Comparison of ENCODE assay signal across 8 cellular contexts in the genomic region with DNA sequence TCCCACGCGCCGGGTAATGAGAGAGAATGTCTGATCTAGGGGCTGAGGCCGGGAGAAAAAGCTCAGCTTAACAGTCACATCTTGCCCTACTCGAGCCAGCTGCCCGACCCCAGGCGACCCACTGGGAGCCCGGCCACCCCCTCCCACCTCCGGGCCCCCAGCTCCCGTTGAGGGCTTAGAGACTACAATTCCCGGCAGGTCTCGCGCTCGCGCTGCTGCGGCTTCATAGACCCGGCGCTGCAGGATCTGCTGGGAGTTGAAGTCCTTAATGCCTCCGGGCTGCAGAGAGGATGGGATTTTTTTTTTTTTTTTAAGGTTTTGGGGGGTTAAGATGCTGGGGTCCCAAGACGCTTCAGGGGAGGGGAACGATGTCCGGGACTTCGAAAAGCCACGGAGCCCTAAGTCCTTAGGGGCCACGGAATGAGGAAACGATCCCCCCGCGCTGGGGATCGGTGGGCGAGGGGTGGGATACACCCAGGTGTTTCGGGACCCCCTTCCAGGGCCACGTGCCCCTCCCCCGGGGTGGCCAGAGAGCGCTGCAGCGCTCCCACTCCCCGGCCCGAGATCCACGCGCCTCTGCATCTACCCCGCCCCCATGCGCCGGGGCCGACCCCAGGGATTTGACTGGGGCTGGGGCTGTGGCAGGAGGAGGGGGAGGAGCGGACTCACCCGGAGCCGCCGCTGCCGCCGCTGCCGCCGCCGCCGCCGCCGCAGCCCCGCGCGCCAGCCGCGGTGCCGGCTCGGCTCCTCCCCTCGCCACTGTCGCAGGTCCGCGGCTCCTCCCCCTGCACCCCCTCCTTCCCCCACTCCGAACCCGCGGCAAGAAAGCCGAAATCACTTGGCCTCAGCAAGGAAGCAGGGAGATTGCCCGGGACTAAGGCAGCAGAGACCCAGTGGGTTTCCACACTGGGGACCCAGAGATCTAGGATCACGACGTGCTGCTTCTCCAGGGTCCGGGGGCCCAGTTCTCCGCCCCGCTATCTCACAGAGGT. TPM values are rescaled to one million over a fixed set of nuclear protein-coding genes. Genes with fewer than 3 reads are reported as not detected.
DNase-seq lines count a peak whose midpoint lies in the region; ATAC-seq, FAIRE-seq and TF ChIP-seq lines count a peak whose summit lies in the region.

A gene with protein sequence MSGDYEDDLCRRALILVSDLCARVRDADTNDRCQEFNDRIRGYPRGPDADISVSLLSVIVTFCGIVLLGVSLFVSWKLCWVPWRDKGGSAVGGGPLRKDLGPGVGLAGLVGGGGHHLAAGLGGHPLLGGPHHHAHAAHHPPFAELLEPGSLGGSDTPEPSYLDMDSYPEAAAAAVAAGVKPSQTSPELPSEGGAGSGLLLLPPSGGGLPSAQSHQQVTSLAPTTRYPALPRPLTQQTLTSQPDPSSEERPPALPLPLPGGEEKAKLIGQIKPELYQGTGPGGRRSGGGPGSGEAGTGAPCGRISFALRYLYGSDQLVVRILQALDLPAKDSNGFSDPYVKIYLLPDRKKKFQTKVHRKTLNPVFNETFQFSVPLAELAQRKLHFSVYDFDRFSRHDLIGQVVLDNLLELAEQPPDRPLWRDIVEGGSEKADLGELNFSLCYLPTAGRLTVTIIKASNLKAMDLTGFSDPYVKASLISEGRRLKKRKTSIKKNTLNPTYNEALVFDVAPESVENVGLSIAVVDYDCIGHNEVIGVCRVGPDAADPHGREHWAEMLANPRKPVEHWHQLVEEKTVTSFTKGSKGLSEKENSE (minus strand): TSS at position 761 of the 992 bp plus-strand sequence. CDS start 2,470 bp downstream, outside the sequence.

- no peak for FAIRE-seq in kidney (lab: Jason Lieb, UNC)
- no peak for FAIRE-seq in small intestine (lab: Jason Lieb, UNC)

- H3K27ac ChIP-seq in kidney (ENCODE audit: low read depth in 2 of 2, low read length in 2 of 2) (no peak within 1 kb of the TSS), small intestine (ENCODE audit: low read depth in 1 of 2, low read length in 1 of 2) (no peak within 1 kb of the TSS)

- DNase-seq in NCI-H2196 (lab: John Stamatoyannopoulos, UW; ENCODE audit: unreplicated experiment) (peak; percentile 43), NCI-H2196 treated with DMSO at 0.1 percent for 48 hours (lab: John Stamatoyannopoulos, UW; ENCODE audit: unreplicated experiment) (no peak), RPMI8226 (peak; percentile 47), kidney (peak; percentile 83), small intestine (no peak)
- peak; percentile 17 to 23 for DNase-seq in stimulated activated CD4-positive, alpha-beta T cell treated with anti-CD3 and anti-CD28 coated beads, Interleukin-2, amount 100 ng/mL, for 48 hours

- no peak for ATAC-seq in GM18858 (IDR thresholded peaks at IDR 0.05; ENCODE audit: unreplicated experiment)

- 4 to 11% (median 9%) methylated on average over 36 to 76 of the region's 76 CpGs for WGBS in small intestine, 3 donors

- H3K4me1 ChIP-seq in kidney (ENCODE audit: control insufficient read depth in 1 of 2, insufficient read depth in 1 of 2, low read depth in 1 of 2, low read length in 2 of 2) (no peaks in the 10 kb centered on the region), small intestine (ENCODE audit: control insufficient read depth in 2 of 2, insufficient read depth in 1 of 2, low read depth in 1 of 2, low read length in 1 of 2) (no peaks in the 10 kb centered on the region)

- peaks cover 17% of the 10 kb centered on the region for H3K4me1 Mint-ChIP-seq in brain

- H3K36me3 ChIP-seq in kidney (ENCODE audit: control insufficient read depth in 1 of 2, insufficient read depth in 2 of 2, low read length in 2 of 2) (no peaks in the 10 kb centered on the region), small intestine (ENCODE audit: control insufficient read depth in 2 of 2, insufficient read depth in 2 of 2, low read length in 2 of 2) (no peaks in the 10 kb centered on the region)

- peaks cover 6 to 73% (median 15%) of the 10 kb centered on the region in 5 experiments for H3K9me3 Mint-ChIP-seq in brain

- H3K36me3 Mint-ChIP-seq in brain: peaks cover 30% of the 10 kb centered on the region

- peak within 1 kb of the TSS in 3 of 5 experiments; percentile 85 to 91 (median 85) for H3K4me3 Mint-ChIP-seq in brain

- H3K27me3 ChIP-seq in small intestine (ENCODE audit: control insufficient read depth in 2 of 2, insufficient read depth in 2 of 2, low read length in 2 of 2): peaks cover 0 to 27% of the 10 kb centered on the region in 2 donors

- peaks cover 0 to 10% of the 10 kb centered on the region in 2 donors for H3K9me3 ChIP-seq in kidney (ENCODE audit: control insufficient read depth in 1 of 2, low read length in 2 of 2)
- H3K9me3 ChIP-seq in small intestine (ENCODE audit: control insufficient read depth, low read depth): no peaks in the 10 kb centered on the region

- TF ChIP-seq CTCF in brain (conservative IDR thresholded peaks at IDR 0.05) (no peak), kidney (IDR thresholded peaks at IDR 0.05; ENCODE audit: borderline replicate concordance, extremely low read depth, insufficient read depth) (no peak)

- peak within 1 kb of the TSS in 3 of 5 experiments; percentile 20 to 93 (median 82) for H3K27ac Mint-ChIP-seq in brain

- peak within 1 kb of the TSS; percentile 37 to 42 for H3K4me3 ChIP-seq in kidney (ENCODE audit: low read length in 2 of 2)
- peak within 1 kb of the TSS in 1 of 2 donors; percentile 28 for H3K4me3 ChIP-seq in small intestine (ENCODE audit: low read depth in 1 of 2, low read length in 2 of 2)

- intact Hi-C loops in kidney (cut with DNase I): no loop called here

- H3K9ac ChIP-seq in kidney (ENCODE audit: low read length in 2 of 2): no peak within 1 kb of the TSS

- peaks cover 27% of the 10 kb centered on the region for H3K27me3 Mint-ChIP-seq in brain

RNA-seq across cellular contexts. Expression of the gene that starts here (rescaled TPM):
- 9.4 TPM for polyA plus RNA-seq in brain (ENCODE audit: insufficient read depth, low read depth, low replicate concordance)
- 0.63 TPM for total RNA-seq in kidney
- polyA plus RNA-seq in kidney (ENCODE audit: insufficient read depth, low read depth, low replicate concordance): 0.54 TPM
- under 1 TPM in 1 of 3 donors, not detected in 2; 0.57 TPM for polyA plus RNA-seq in small intestine

Comparison
In these comparisons a context has a peak if more than half of its experiments do, and no peak if none do; other contexts are left out.
1. DNase-seq: peak in NCI-H2196 (single experiment), RPMI8226 (single experiment) and stimulated activated CD4-positive, alpha-beta T cell treated with anti-CD3 and anti-CD28 coated beads, Interleukin-2, amount 100 ng/mL, for 48 hours (2 of 2); none in NCI-H2196 treated with DMSO at 0.1 percent for 48 hours (single experiment) and small intestine (single experiment).
2. Peak in DNase-seq and H3K4me3 ChIP-seq in kidney; RNA of the gene not detected or under 1 TPM.